Comparison of ENCODE assay signal across 8 cellular contexts in genomic region chr4:38803833-38804653, GRCh38. TPM values are rescaled to one million over a fixed set of nuclear protein-coding genes. Genes with fewer than 3 reads are reported as not detected.
DNase-seq lines count a peak whose midpoint lies in the region; ATAC-seq and TF ChIP-seq lines count a peak whose summit lies in the region.

No MANE protein-coding gene starts in this region.

- no peaks in the 10 kb centered on the region for H3K9me3 Mint-ChIP-seq in HFFc6

- no peak overlapping the region for H3K4me3 ChIP-seq in ACC112 (ENCODE audit: low read depth, low read length)
- peak overlapping the region; percentile 33 to 57 (median 37) for H3K4me3 ChIP-seq in breast epithelium
- peak overlapping the region; percentile 4 for H3K4me3 ChIP-seq in mucosa of stomach (ENCODE audit: low read length)
- H3K4me3 ChIP-seq in vagina, result peak overlapping the region; percentile 29 to 32

- no peaks in the 10 kb centered on the region for H3K36me3 Mint-ChIP-seq in HFFc6 (ENCODE audit: low read depth)

- DNase-seq in breast epithelium (ENCODE audit: low spot score in 2 of 2) (no peak), vagina (ENCODE audit: extremely low spot score in 2 of 2) (no peak), NCI-H1417 (lab: John Stamatoyannopoulos, UW) (no peak), HFFc6 (no peak)

- H3K4me1 Mint-ChIP-seq in HFFc6 (ENCODE audit: low read depth), result peaks cover 17% of the 10 kb centered on the region; the same call in 1 of the 2 replicates

- H3K27ac ChIP-seq in ACC112 (ENCODE audit: low read depth, low read length) (no peak overlapping the region), breast epithelium (peak overlapping the region; percentile 76 to 81), vagina (peak overlapping the region; percentile 76)

- H3K36me3 ChIP-seq in ACC112 (ENCODE audit: insufficient read depth, low read length), result no peaks in the 10 kb centered on the region
- H3K36me3 ChIP-seq in breast epithelium, result no peaks in the 10 kb centered on the region
- peaks cover 3% of the 10 kb centered on the region for H3K36me3 ChIP-seq in mucosa of stomach (ENCODE audit: control insufficient read depth, insufficient read depth, low read length)
- H3K36me3 ChIP-seq in vagina, result no peaks in the 10 kb centered on the region

- peaks cover 8% of the 10 kb centered on the region for H3K4me1 ChIP-seq in ACC112 (ENCODE audit: control insufficient read depth, insufficient read depth, low read length, unreplicated experiment)
- H3K4me1 ChIP-seq in breast epithelium, result peaks cover 0 to 3% of the 10 kb centered on the region in 2 donors
- H3K4me1 ChIP-seq in mucosa of stomach (ENCODE audit: control insufficient read depth, insufficient read depth, low read length), result no peaks in the 10 kb centered on the region
- H3K4me1 ChIP-seq in vagina, result peaks cover 19% of the 10 kb centered on the region

- peak overlapping the region; percentile 64 for H3K9ac ChIP-seq in mucosa of stomach (ENCODE audit: low read length)

- TF ChIP-seq POLR2A in breast epithelium (IDR thresholded peaks at IDR 0.05) (no peak), vagina (IDR thresholded peaks at IDR 0.05) (no peak)

- no peaks in the 10 kb centered on the region for H3K79me2 ChIP-seq in ACC112 (ENCODE audit: control insufficient read depth, insufficient read depth, low read length, unreplicated experiment)

- no peak overlapping the region for H3K4me3 Mint-ChIP-seq in HFFc6

- no peak overlapping the region for H3K27ac Mint-ChIP-seq in HFFc6

- H3K27me3 Mint-ChIP-seq in HFFc6 (ENCODE audit: insufficient read depth), result peaks cover 2% of the 10 kb centered on the region; the same call in 1 of the 2 replicates

- intact Hi-C loops in breast epithelium (cut with DNase I; ENCODE audit: low total_unique reads) (no loop called here), vagina (cut with DNase I) (no loop called here)

- ATAC-seq in GM19397 (IDR thresholded peaks at IDR 0.05; ENCODE audit: unreplicated experiment) (peak; percentile 55), HG03521 (IDR thresholded peaks at IDR 0.05; ENCODE audit: unreplicated experiment) (peak; percentile 38)

- H3K9me3 ChIP-seq in breast epithelium, result peaks cover 0 to 12% of the 10 kb centered on the region in 2 donors
- H3K9me3 ChIP-seq in mucosa of stomach (ENCODE audit: control insufficient read depth, low read length), result no peaks in the 10 kb centered on the region
- H3K9me3 ChIP-seq in vagina, result no peaks in the 10 kb centered on the region

- TF ChIP-seq CTCF in breast epithelium (IDR thresholded peaks at IDR 0.05) (no peak), vagina (IDR thresholded peaks at IDR 0.05) (no peak), HFFc6 (IDR thresholded peaks at IDR 0.05) (no peak)

- H3K27me3 ChIP-seq in ACC112 (ENCODE audit: insufficient read depth, low read length) (no peaks in the 10 kb centered on the region), breast epithelium (no peaks in the 10 kb centered on the region), mucosa of stomach (ENCODE audit: control insufficient read depth, insufficient read depth, low read length) (no peaks in the 10 kb centered on the region), vagina (no peaks in the 10 kb centered on the region)

- peak overlapping the region; percentile 34 for H2AFZ ChIP-seq in ACC112 (ENCODE audit: low read length, unreplicated experiment)

RNA-seq across cellular contexts. Expression of gene TLR1, which starts 0.5 kb away (rescaled TPM):
- 10 to 100 TPM; 13.1 to 39.7 (median 18.7) TPM for total RNA-seq in breast epithelium
- 10.3 TPM for total RNA-seq in vagina
- under 1 TPM in 2 of 6 experiments, not detected in 4; 0.07 to 0.10 TPM for total RNA-seq in HFFc6 (2021; fragmentation: NEBNext Ultra II Directional; extraction: Animal tissue kit (Norgen Biotek cat#: 25700))

RNA-seq across cellular contexts. Expression of gene TLR10, which starts 21.3 kb away (rescaled TPM):
- total RNA-seq in breast epithelium (1 to 10 TPM in 2 of 3 donors, under 1 TPM in 1; 0.48 to 1.3 (median 1.3) TPM), vagina (not detected)
- total RNA-seq in HFFc6 (2021; fragmentation: NEBNext Ultra II Directional; extraction: Animal tissue kit (Norgen Biotek cat#: 25700)), result not detected

RNA-seq across cellular contexts. Expression of gene TLR6, which starts 52.6 kb away (rescaled TPM):
- 1 to 10 TPM; 5.2 to 7.6 (median 5.3) TPM for total RNA-seq in breast epithelium
- 8.3 TPM for total RNA-seq in vagina
- 1 to 10 TPM in 3 of 6 experiments, under 1 TPM in 3; 0.76 to 1.3 (median 0.97) TPM for total RNA-seq in HFFc6 (2021; fragmentation: NEBNext Ultra II Directional; extraction: Animal tissue kit (Norgen Biotek cat#: 25700))

Comparison
In these comparisons a context has a peak if more than half of its experiments do, and no peak if none do; other contexts are left out.
1. RNA of gene TLR1, which starts 0.5 kb away (total RNA-seq): 13.1 to 39.7 TPM in breast epithelium and 10.3 TPM in vagina (single experiment); 0.07 to 0.10 TPM in HFFc6; every median in the first group is over 10 times any median in the second.